Comparison of ENCODE assay signal across 27 cellular contexts in genomic region chr1:169495916-169496315, GRCh38.
"Had no signal": no experiment of that assay in that cellular context is flagged by ENCODE, and none has a peak within 500 bp of the region (broad histone marks: within the 10 kb centered on the region; RNA-seq: fewer than 3 reads in every experiment).

No MANE protein-coding gene starts in this region.

- H3K36me3 ChIP-seq: esophagus squamous epithelium, gastroesophageal sphincter, heart right ventricle, left lung, neural progenitor cell, vagina had no signal

- H3K9me3 Mint-ChIP-seq: neural progenitor cell had no signal

- H3K27me3 Mint-ChIP-seq: dendritic cell treated with granulocyte-macrophage colony-stimulating factor and Interleukin-4, amounts not matched to agents 40 ng/mL and 50 ng/mL, for 4 days had no signal

- H3K4me3 Mint-ChIP-seq: activated CD4-positive, alpha-beta memory T cell treated with anti-CD3 and anti-CD28 coated beads for 36 hours; activated naive CD4-positive, alpha-beta T cell treated with anti-CD3 and anti-CD28 coated beads, Interleukin-2, amount 50 U/mL, for 24 hours; activated T-helper 1 cell treated with anti-CD3 and anti-CD28 coated beads, Interleukin-12 subunit alpha, Interleukin-12 subunit beta, Interleukin-2, Interleukin-4 antibody, amounts not matched to agents 30 ng/mL and 10 ng/mL and 1 ng/mL, durations not matched to agents 14 hours and 24 hours and 36 hours; dendritic cell treated with granulocyte-macrophage colony-stimulating factor and Interleukin-4, amounts not matched to agents 40 ng/mL and 50 ng/mL, for 4 days; naive thymus-derived CD8-positive, alpha-beta T cell; neural progenitor cell; stimulated activated naive B cell treated with anti-CD40 and anti-IgM and Interleukin-4, amounts not matched to agents 10 μg/mL and 1 μg/mL and 100 μg/mL, for 72 hours; T-helper 1 cell treated with Interleukin-12 subunit alpha and Interleukin-12 subunit beta and Interleukin-4 antibody, amounts not matched to agents 30 μg/mL and 1 μg/mL, for 36 hours had no signal

- H3K36me3 Mint-ChIP-seq: neural progenitor cell had no signal

- ATAC-seq: body of pancreas; gastroesophageal sphincter; left lung; naive thymus-derived CD8-positive, alpha-beta T cell; sciatic nerve; stimulated activated naive B cell treated with anti-CD40 and anti-IgM and Interleukin-4, amounts not matched to agents 10 μg/mL and 1 μg/mL and 100 μg/mL, for 72 hours had no signal

- H3K4me1 Mint-ChIP-seq: neural progenitor cell; stimulated activated naive B cell treated with anti-CD40 and anti-IgM and Interleukin-4, amounts not matched to agents 10 μg/mL and 1 μg/mL and 100 μg/mL, for 72 hours had no signal

- H3K27me3 ChIP-seq: body of pancreas, esophagus squamous epithelium, gastroesophageal sphincter, heart right ventricle, left lung, neural progenitor cell, vagina had no signal

- H3K27ac Mint-ChIP-seq: activated CD4-positive, alpha-beta memory T cell treated with anti-CD3 and anti-CD28 coated beads for 36 hours; activated naive CD4-positive, alpha-beta T cell treated with anti-CD3 and anti-CD28 coated beads, Interleukin-2, amount 50 U/mL, for 24 hours; activated T-helper 1 cell treated with anti-CD3 and anti-CD28 coated beads, Interleukin-12 subunit alpha, Interleukin-12 subunit beta, Interleukin-2, Interleukin-4 antibody, amounts not matched to agents 30 ng/mL and 10 ng/mL and 1 ng/mL, durations not matched to agents 14 hours and 24 hours and 36 hours; dendritic cell treated with granulocyte-macrophage colony-stimulating factor and Interleukin-4, amounts not matched to agents 40 ng/mL and 50 ng/mL, for 4 days; naive thymus-derived CD8-positive, alpha-beta T cell; neural progenitor cell; stimulated activated naive B cell treated with anti-CD40 and anti-IgM and Interleukin-4, amounts not matched to agents 10 μg/mL and 1 μg/mL and 100 μg/mL, for 72 hours; T-helper 1 cell treated with Interleukin-12 subunit alpha and Interleukin-12 subunit beta and Interleukin-4 antibody, amounts not matched to agents 30 μg/mL and 1 μg/mL, for 36 hours had no signal

- DNase-seq: activated CD4-positive, alpha-beta memory T cell treated with anti-CD3 and anti-CD28 coated beads for 36 hours; activated CD4-positive, alpha-beta T cell treated with anti-CD3 and anti-CD28 coated beads for 4 hours; activated CD4-positive, CD25-positive, alpha-beta regulatory T cell; activated gamma-delta T cell treated with Interleukin-2 at 50 U/mL for 16 hours; anterior cingulate cortex; body of pancreas; caudate nucleus; effector CD8-positive, alpha-beta T cell; esophagus squamous epithelium; heart right ventricle; kidney; left lung; naive thymus-derived CD8-positive, alpha-beta T cell; posterior cingulate gyrus; small intestine; stimulated activated CD4-positive, alpha-beta T cell treated with anti-CD3 and anti-CD28 coated beads, Interleukin-2, amount 100 ng/mL, for 48 hours; stimulated activated CD8-positive, alpha-beta memory T cell treated with anti-CD3 and anti-CD28 coated beads, Interleukin-4, amount 100 ng/mL, for 48 hours; stimulated activated naive B cell treated with anti-CD40 and anti-IgM and Interleukin-4, amounts not matched to agents 10 μg/mL and 1 μg/mL and 100 μg/mL, for 72 hours had no signal

- FAIRE-seq: kidney, small intestine had no signal

- H3K4me3 ChIP-seq: body of pancreas, esophagus squamous epithelium, gastroesophageal sphincter, heart right ventricle, left lung, lung, neural progenitor cell, vagina had no signal
